Comparison of ENCODE assay signal across 9 cellular contexts in genomic region chr1:165841582-165842362, GRCh38. TPM values are rescaled to one million over a fixed set of nuclear protein-coding genes. Genes with fewer than 3 reads are reported as not detected.
DNase-seq lines count a peak whose midpoint lies in the region; ATAC-seq and TF ChIP-seq lines count a peak whose summit lies in the region.
"Had no signal": no experiment of that assay in that cellular context is flagged by ENCODE, and none has a peak within 500 bp of the region (broad histone marks: within the 10 kb centered on the region; RNA-seq: fewer than 3 reads in every experiment).

No MANE protein-coding gene starts in this region.

- H3K4me3 ChIP-seq in NB4 (ENCODE audit: low read depth, low read length) (no peak overlapping the region), fibroblast of mammary gland (ENCODE audit: control insufficient read depth, low read depth, low read length) (no peak overlapping the region), WERI-Rb-1 (ENCODE audit: low read depth, low read length) (no peak overlapping the region), ovary (no peak overlapping the region)

- H3K4me1 Mint-ChIP-seq in CD14-positive monocyte: peaks cover 59% of the 10 kb centered on the region

- 73 to 82% (median 77%) methylated on average over 5 of the region's 5 CpGs for WGBS in ovary, 3 donors

- peaks cover 5% of the 10 kb centered on the region for H3K4me1 ChIP-seq in ovary (ENCODE audit: insufficient read depth)

- H3K27me3 ChIP-seq in WERI-Rb-1 (ENCODE audit: insufficient read depth, low read depth, severe bottlenecking): no peaks in the 10 kb centered on the region
- H3K27me3 ChIP-seq in ovary: no peaks in the 10 kb centered on the region

- no peak overlapping the region for H3K4me3 Mint-ChIP-seq in CD14-positive monocyte

- H3K27me3 Mint-ChIP-seq in CD14-positive monocyte (ENCODE audit: low read depth in 3 of 3): peaks cover 0 to 2% (median 0%) of the 10 kb centered on the region in 3 donors

- H3K9me3 ChIP-seq in WERI-Rb-1 (ENCODE audit: severe bottlenecking): no peaks in the 10 kb centered on the region
- no peaks in the 10 kb centered on the region for H3K9me3 ChIP-seq in ovary

- H3K9me3 Mint-ChIP-seq in CD14-positive monocyte: peaks cover 0 to 1% (median 0%) of the 10 kb centered on the region in 7 donors

- DNase-seq in CD14-positive monocyte (ENCODE audit: low spot score) (no peak), NB4 (ENCODE audit: low read depth) (peak; percentile 68), fibroblast of mammary gland (ENCODE audit: low read depth) (peak; percentile 81), superior temporal gyrus (ENCODE audit: extremely low spot score) (no peak), WERI-Rb-1 (no peak), ovary (no peak)
- DNase-seq: NK-92 treated with Interleukin-12 subunit alpha and Interleukin-12 subunit beta, amount 100 ng/mL, for 24 hours had no signal

- no peak for TF ChIP-seq CTCF in CD14-positive monocyte (IDR thresholded peaks at IDR 0.05)
- no peak for TF ChIP-seq CTCF in NB4 (IDR thresholded peaks at IDR 0.05; ENCODE audit: low read depth, low read length)
- no peak for TF ChIP-seq CTCF in fibroblast of mammary gland (conservative IDR thresholded peaks at IDR 0.05; ENCODE audit: control insufficient read depth, insufficient read depth, low read depth, low read length)
- no peak for TF ChIP-seq CTCF in WERI-Rb-1 (IDR thresholded peaks at IDR 0.05; ENCODE audit: low read depth, low read length)
- no peak for TF ChIP-seq CTCF in ovary (IDR thresholded peaks at IDR 0.05)

- no peak for TF ChIP-seq EP300 in ovary (IDR thresholded peaks at IDR 0.05)

- H3K36me3 ChIP-seq in WERI-Rb-1: peaks cover 13% of the 10 kb centered on the region
- H3K36me3 ChIP-seq in ovary: no peaks in the 10 kb centered on the region

- peak; percentile 45 for ATAC-seq in GM21360 (IDR thresholded peaks at IDR 0.05; ENCODE audit: unreplicated experiment)
- ATAC-seq in GM19467 (IDR thresholded peaks at IDR 0.05; ENCODE audit: unreplicated experiment): no peak

- intact Hi-C loops in CD14-positive monocyte (cut with micrococcal nuclease) (loop anchor here in 1 of 2 donors (5.0 kb wide), 1 partner anchor 41 kb away; no protein-coding TSS in a partner anchor), ovary (cut with DNase I) (no loop called here)

- H3K27ac ChIP-seq in WERI-Rb-1 (no peak overlapping the region), ovary (no peak overlapping the region)

- TF ChIP-seq POLR2A in NB4 (IDR thresholded peaks at IDR 0.05; ENCODE audit: extremely low read depth, insufficient read length) (no peak), ovary (IDR thresholded peaks at IDR 0.05) (no peak)

- H3K36me3 Mint-ChIP-seq in CD14-positive monocyte: peaks cover 0 to 9% of the 10 kb centered on the region in 2 donors

- peak overlapping the region in 6 of 7 donors; percentile 16 to 79 (median 45) for H3K27ac Mint-ChIP-seq in CD14-positive monocyte

RNA-seq across cellular contexts. Expression of gene UCK2, which starts 14.4 kb away (rescaled TPM):
- polyA plus RNA-seq in CD14-positive monocyte (10 to 100 TPM; 12.8 to 15.4 TPM), ovary (10 to 100 TPM in 1 of 2 donors, 1 to 10 TPM in 1; 7.3 to 12.8 TPM)
- total RNA-seq in ovary: 10 to 100 TPM; 13.2 to 22.7 (median 17.1) TPM

Comparison
In these comparisons a context has a peak if more than half of its experiments do, and no peak if none do; other contexts are left out.
1. DNase-seq: peak in NB4 (single experiment) and fibroblast of mammary gland (single experiment); none in CD14-positive monocyte (single experiment), superior temporal gyrus (single experiment), WERI-Rb-1 (single experiment) and ovary (0 of 5).